ENCODE assay signal across 23 cellular contexts in the genomic region with DNA sequence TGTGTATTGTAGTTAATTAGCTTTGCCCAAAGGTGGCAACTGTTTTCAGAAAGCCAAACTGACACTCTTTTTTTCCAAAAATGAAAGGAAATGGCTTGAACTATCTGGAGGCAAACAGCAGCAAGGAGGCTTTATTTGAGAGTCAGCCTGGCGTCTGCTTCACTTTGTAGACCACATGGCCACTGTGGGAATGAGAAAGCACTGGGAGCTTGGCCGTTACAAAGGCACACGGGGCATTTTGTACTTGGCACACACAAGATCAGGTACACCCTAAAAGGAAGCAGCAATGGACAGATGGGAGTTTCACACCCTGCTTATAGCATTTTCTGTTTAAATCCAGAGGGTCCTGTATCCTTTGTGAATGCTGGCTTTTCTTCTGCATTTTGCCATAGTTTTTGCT.
A peak's percentile ranks its signal among the peaks of the same experiment; 100 is the strongest.
DNase-seq lines count a peak whose midpoint lies in the region; ATAC-seq, FAIRE-seq and TF ChIP-seq lines count a peak whose summit lies in the region.
"Had no signal": no experiment of that assay in that cellular context is flagged by ENCODE, and none has a peak within 500 bp of the region (broad histone marks: within the 10 kb centered on the region; RNA-seq: fewer than 3 reads in every experiment).

No MANE protein-coding gene starts in this region.

- no peak overlapping the region for H2AFZ ChIP-seq in GM23338
- H2AFZ ChIP-seq: GM23248 had no signal

- no peak overlapping the region for H3K4me3 Mint-ChIP-seq in GM23338
- no peak overlapping the region for H3K4me3 Mint-ChIP-seq in dendritic cell treated with granulocyte-macrophage colony-stimulating factor and Interleukin-4, amounts not matched to agents 40 ng/mL and 50 ng/mL, for 4 days
- H3K4me3 Mint-ChIP-seq: CD14-positive monocyte; CD4-positive, alpha-beta memory T cell had no signal

- H3K4me2 ChIP-seq in GM23338: no peak overlapping the region
- H3K4me2 ChIP-seq: A549, BLaER1 had no signal

- TF ChIP-seq CTCF in right atrium auricular region (IDR thresholded peaks at IDR 0.05) (no peak), GM23338 (conservative IDR thresholded peaks at IDR 0.05; ENCODE audit: low read depth in 2 of 2) (no peak), thoracic aorta (IDR thresholded peaks at IDR 0.05) (no peak), pancreas (IDR thresholded peaks at IDR 0.05) (no peak)

- H4K20me1 ChIP-seq in GM23338 (replicated peaks; ENCODE audit: insufficient read depth): no peaks in the 10 kb centered on the region
- H4K20me1 ChIP-seq: BLaER1 had no signal

- no peak overlapping the region for H3K4me3 ChIP-seq in right atrium auricular region
- H3K4me3 ChIP-seq in GM23338: no peak overlapping the region
- H3K4me3 ChIP-seq in thoracic aorta: no peak overlapping the region
- H3K4me3 ChIP-seq in pancreas: no peak overlapping the region
- H3K4me3 ChIP-seq: A549, BLaER1, GM23248 had no signal

- intact Hi-C loops in Right ventricle myocardium inferior (cut with DNase I) (loop anchor here (10.0 kb wide), 1 partner anchor 85 kb away; no protein-coding TSS in a partner anchor), pancreas (cut with DNase I) (no loop called here)
- intact Hi-C loops in dendritic cell treated with granulocyte-macrophage colony-stimulating factor and Interleukin-4, amounts not matched to agents 40 ng/mL and 50 ng/mL, for 4 days (cut with micrococcal nuclease): loop anchor here (10.0 kb wide), 2 partner anchors 115 to 455 kb away; no protein-coding TSS in a partner anchor

- peaks cover 3% of the 10 kb centered on the region for H3K27me3 Mint-ChIP-seq in GM23338 (ENCODE audit: insufficient read depth, low read depth, poor library complexity)
- peaks cover 6% of the 10 kb centered on the region for H3K27me3 Mint-ChIP-seq in dendritic cell treated with granulocyte-macrophage colony-stimulating factor and Interleukin-4, amounts not matched to agents 40 ng/mL and 50 ng/mL, for 4 days
- H3K27me3 Mint-ChIP-seq: CD4-positive, alpha-beta memory T cell had no signal

- no peaks in the 10 kb centered on the region for H3K9me2 ChIP-seq in GM23338 (ENCODE audit: insufficient read depth)

- no peaks in the 10 kb centered on the region for H3K9me3 Mint-ChIP-seq in GM23338
- H3K9me3 Mint-ChIP-seq in dendritic cell treated with granulocyte-macrophage colony-stimulating factor and Interleukin-4, amounts not matched to agents 40 ng/mL and 50 ng/mL, for 4 days: no peaks in the 10 kb centered on the region

- H3K4me1 Mint-ChIP-seq in GM23338: peaks cover 44% of the 10 kb centered on the region
- peaks cover 27% of the 10 kb centered on the region for H3K4me1 Mint-ChIP-seq in dendritic cell treated with granulocyte-macrophage colony-stimulating factor and Interleukin-4, amounts not matched to agents 40 ng/mL and 50 ng/mL, for 4 days (ENCODE audit: low read depth)

- H3K79me2 ChIP-seq in GM23338 (replicated peaks; ENCODE audit: insufficient read depth): no peaks in the 10 kb centered on the region

- no peaks in the 10 kb centered on the region for H3K9me3 ChIP-seq in right atrium auricular region
- H3K9me3 ChIP-seq in thoracic aorta: no peaks in the 10 kb centered on the region
- H3K9me3 ChIP-seq in pancreas: no peaks in the 10 kb centered on the region
- H3K9me3 ChIP-seq: A549, BLaER1 had no signal

- WGBS in pancreas, 2 donors: 47 to 69% methylated on average over 3 of the region's 3 CpGs

- no peaks in the 10 kb centered on the region for H3K36me3 ChIP-seq in right atrium auricular region
- H3K36me3 ChIP-seq in GM23338 (ENCODE audit: insufficient read depth): no peaks in the 10 kb centered on the region
- no peaks in the 10 kb centered on the region for H3K36me3 ChIP-seq in thoracic aorta
- no peaks in the 10 kb centered on the region for H3K36me3 ChIP-seq in pancreas
- H3K36me3 ChIP-seq: BLaER1 had no signal

- no peaks in the 10 kb centered on the region for H3K36me3 Mint-ChIP-seq in GM23338 (ENCODE audit: low read depth)
- no peaks in the 10 kb centered on the region for H3K36me3 Mint-ChIP-seq in dendritic cell treated with granulocyte-macrophage colony-stimulating factor and Interleukin-4, amounts not matched to agents 40 ng/mL and 50 ng/mL, for 4 days (ENCODE audit: low read depth)
- H3K36me3 Mint-ChIP-seq: CD14-positive monocyte; CD4-positive, alpha-beta memory T cell had no signal

- H3K4me1 ChIP-seq in right atrium auricular region (peaks cover 0 to 10% of the 10 kb centered on the region in 2 donors), GM23338 (ENCODE audit: insufficient read depth) (peaks cover 51% of the 10 kb centered on the region), thoracic aorta (ENCODE audit: control insufficient read depth in 1 of 2, low read depth in 2 of 2) (peaks cover 15 to 62% of the 10 kb centered on the region in 2 donors), pancreas (peaks cover 0 to 3% (median 0%) of the 10 kb centered on the region in 3 donors)
- H3K4me1 ChIP-seq: A549, BLaER1 had no signal

- H3K27me3 ChIP-seq in right atrium auricular region (no peaks in the 10 kb centered on the region), GM23338 (ENCODE audit: insufficient read depth) (no peaks in the 10 kb centered on the region), thoracic aorta (replicated peaks; ENCODE audit: insufficient read depth) (no peaks in the 10 kb centered on the region), pancreas (no peaks in the 10 kb centered on the region)
- H3K27me3 ChIP-seq: BLaER1 had no signal

- ATAC-seq in Right ventricle myocardium inferior: peak; percentile 23
- ATAC-seq in GM23338: no peak
- ATAC-seq in thoracic aorta (ENCODE audit: insufficient number of reproducible peaks, low FRiP score, low read depth): no peak
- no peak for ATAC-seq in pancreas
- ATAC-seq: A549 had no signal

- FAIRE-seq in pancreas (lab: Jason Lieb, UNC): no peak
- FAIRE-seq: A549, GM19239, H54, HTR-8/SVneo had no signal

- H3K27ac Mint-ChIP-seq in GM23338: peak overlapping the region; percentile 66; the same call in 1 of the 2 replicates
- H3K27ac Mint-ChIP-seq in dendritic cell treated with granulocyte-macrophage colony-stimulating factor and Interleukin-4, amounts not matched to agents 40 ng/mL and 50 ng/mL, for 4 days: peak overlapping the region; percentile 35
- H3K27ac Mint-ChIP-seq: CD14-positive monocyte; CD4-positive, alpha-beta memory T cell had no signal

- DNase-seq in Right ventricle myocardium inferior (ENCODE audit: missing footprints) (no peak), right atrium auricular region (ENCODE audit: low spot score) (no peak), GM23338 (ENCODE audit: low spot score) (no peak), thoracic aorta (ENCODE audit: low spot score) (no peak), mesenteric fat pad (ENCODE audit: low spot score) (no peak), pancreas (no peak)
- no peak for DNase-seq in stimulated activated naive CD4-positive, alpha-beta T cell treated with Interleukin-2 at 50 U/mL for 16 hours (lab: John Stamatoyannopoulos, UW)
- DNase-seq: AML-193; Calu3; CD4-positive, alpha-beta memory T cell; DMS79 treated with DMSO at 0.1 percent for 48 hours; GF-D8; GM23248; HCEC 1CT; IMR-90 had no signal

- H3F3A ChIP-seq in GM23338 (replicated peaks; ENCODE audit: low read depth): peaks cover 3% of the 10 kb centered on the region; the same call in 1 of the 2 replicates

- H3K27ac ChIP-seq in right atrium auricular region (no peak overlapping the region), GM23338 (ENCODE audit: low read depth) (no peak overlapping the region), thoracic aorta (peak overlapping the region; percentile 27 to 52), pancreas (no peak overlapping the region)
- H3K27ac ChIP-seq: 22Rv1, A549, BLaER1, GM23248 had no signal

TF ChIP-seq in GM23338, 12 proteins besides CTCF, POLR2A, EP300 and RAD21 (continues in another document):
- TF ChIP-seq CREB1 (CRISPR knock-in tag; IDR thresholded peaks at IDR 0.05; ENCODE audit: low read depth) (no peak), NANOG (IDR thresholded peaks at IDR 0.05; ENCODE audit: borderline replicate concordance) (no peak), ZNF331 (CRISPR knock-in tag; IDR thresholded peaks at IDR 0.05; ENCODE audit: low read depth) (no peak), EZH2phosphoT487 (IDR thresholded peaks at IDR 0.05; ENCODE audit: unreplicated experiment) (no peak), POLR2AphosphoS5 (IDR thresholded peaks at IDR 0.05; ENCODE audit: low read depth) (no peak), STAT1 (IDR thresholded peaks at IDR 0.05; ENCODE audit: unreplicated experiment) (no peak), ZNF114 (CRISPR knock-in tag; IDR thresholded peaks at IDR 0.05) (no peak)
- TF ChIP-seq, protein P1, sequence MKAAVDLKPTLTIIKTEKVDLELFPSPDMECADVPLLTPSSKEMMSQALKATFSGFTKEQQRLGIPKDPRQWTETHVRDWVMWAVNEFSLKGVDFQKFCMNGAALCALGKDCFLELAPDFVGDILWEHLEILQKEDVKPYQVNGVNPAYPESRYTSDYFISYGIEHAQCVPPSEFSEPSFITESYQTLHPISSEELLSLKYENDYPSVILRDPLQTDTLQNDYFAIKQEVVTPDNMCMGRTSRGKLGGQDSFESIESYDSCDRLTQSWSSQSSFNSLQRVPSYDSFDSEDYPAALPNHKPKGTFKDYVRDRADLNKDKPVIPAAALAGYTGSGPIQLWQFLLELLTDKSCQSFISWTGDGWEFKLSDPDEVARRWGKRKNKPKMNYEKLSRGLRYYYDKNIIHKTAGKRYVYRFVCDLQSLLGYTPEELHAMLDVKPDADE (IDR thresholded peaks at IDR 0.05): no peak

Comparison
In these comparisons a context has a peak if more than half of its experiments do, and no peak if none do; other contexts are left out.
1. H3K27ac ChIP-seq: peak in thoracic aorta (2 of 2); none in right atrium auricular region (0 of 2), GM23338 (single experiment) and pancreas (0 of 4).
2. intact Hi-C loops: an anchor here in Right ventricle myocardium inferior (10.0 kb wide) and dendritic cell treated with granulocyte-macrophage colony-stimulating factor and Interleukin-4, amounts not matched to agents 40 ng/mL and 50 ng/mL, for 4 days (10.0 kb wide); none called in pancreas.